In genomic region chr12:3342051-3342450, GRCh38 we compare ENCODE assay signal across 7 cellular contexts.
DNase-seq lines count a peak whose midpoint lies in the region; ATAC-seq and TF ChIP-seq lines count a peak whose summit lies in the region.

No MANE protein-coding gene starts in this region.

- ATAC-seq in HG03460 (IDR thresholded peaks at IDR 0.05; ENCODE audit: unreplicated experiment) = no peak

- no peaks in the 10 kb centered on the region for H3K9me2 ChIP-seq in neural cell (ENCODE audit: insufficient read depth, low read length)

- no peak overlapping the region for H3K9ac ChIP-seq in neural cell (ENCODE audit: low read length)

- H3F3A ChIP-seq in neural cell (ENCODE audit: insufficient read depth, low read length, poor library complexity, severe bottlenecking) = no peaks in the 10 kb centered on the region

- H3K4me3 ChIP-seq in epithelial cell of esophagus (ENCODE audit: low read length) = no peak overlapping the region
- no peak overlapping the region for H3K4me3 ChIP-seq in neural cell (ENCODE audit: low read length)
- no peak overlapping the region for H3K4me3 ChIP-seq in CD4-positive, alpha-beta memory T cell (ENCODE audit: low read length in 2 of 2)

- H3K27ac ChIP-seq in neural cell (ENCODE audit: low read length) = no peak overlapping the region
- no peak overlapping the region for H3K27ac ChIP-seq in CD4-positive, alpha-beta memory T cell (ENCODE audit: low read depth, low read length)

- CTCF ChIA-PET in CD4-positive, alpha-beta memory T cell (lab: Charles Lee; ENCODE audit: partially characterized antibody) = no interaction called here

- peaks cover 14 to 39% of the 10 kb centered on the region in 2 donors for H3K27me3 Mint-ChIP-seq in CD4-positive, alpha-beta memory T cell

- no peaks in the 10 kb centered on the region for H3K27me3 ChIP-seq in neural cell (ENCODE audit: insufficient read depth, low read depth, low read length)
- H3K27me3 ChIP-seq in CD4-positive, alpha-beta memory T cell (ENCODE audit: insufficient read depth, low read length) = no peaks in the 10 kb centered on the region

- no peak overlapping the region for H3K4me3 Mint-ChIP-seq in CD4-positive, alpha-beta memory T cell

- no peaks in the 10 kb centered on the region for H3K9me3 ChIP-seq in neural cell (ENCODE audit: low read length)
- no peaks in the 10 kb centered on the region for H3K9me3 ChIP-seq in CD4-positive, alpha-beta memory T cell (ENCODE audit: control insufficient read depth in 1 of 2, low read length in 2 of 2)

- peak; percentile 62 for TF ChIP-seq RAD21 in neural cell (conservative IDR thresholded peaks at IDR 0.05)

- H3K4me1 ChIP-seq in CD4-positive, alpha-beta memory T cell (ENCODE audit: insufficient read depth, low read length) = no peaks in the 10 kb centered on the region

- H3K36me3 ChIP-seq in neural cell (ENCODE audit: insufficient read depth, low read length) = no peaks in the 10 kb centered on the region
- no peaks in the 10 kb centered on the region for H3K36me3 ChIP-seq in CD4-positive, alpha-beta memory T cell (ENCODE audit: insufficient read depth, low read length)

- no peaks in the 10 kb centered on the region for H3K36me3 Mint-ChIP-seq in CD4-positive, alpha-beta memory T cell

- no peak overlapping the region for H2AFZ ChIP-seq in neural cell (ENCODE audit: low read depth, low read length)

- intact Hi-C loops in CD4-positive, alpha-beta memory T cell (cut with micrococcal nuclease) = no loop called here

- H4K20me1 ChIP-seq in neural cell (ENCODE audit: insufficient read depth) = no peaks in the 10 kb centered on the region

- H3K79me2 ChIP-seq in neural cell (replicated peaks; ENCODE audit: insufficient read depth, low read length) = no peaks in the 10 kb centered on the region

- TF ChIP-seq CTCF in GM20000 (IDR thresholded peaks at IDR 0.05; ENCODE audit: extremely low read depth, missing control alignments) (peak; percentile 33), epithelial cell of esophagus (IDR thresholded peaks at IDR 0.05; ENCODE audit: insufficient read depth, low read depth, low read length, missing control alignments) (peak; percentile 22), neural cell (IDR thresholded peaks at IDR 0.05; ENCODE audit: poor library complexity, severe bottlenecking) (peak; percentile 62)

- no peak overlapping the region for H3K4me2 ChIP-seq in neural cell (ENCODE audit: low read length)

- POLR2A ChIA-PET in CD4-positive, alpha-beta memory T cell (lab: Charles Lee; ENCODE audit: partially characterized antibody) = no interaction called here

- TF ChIP-seq EP300 in neural cell (conservative IDR thresholded peaks at IDR 0.05; ENCODE audit: poor library complexity, severe bottlenecking) = no peak

- no peak overlapping the region for H3K27ac Mint-ChIP-seq in CD4-positive, alpha-beta memory T cell

- no peaks in the 10 kb centered on the region for H3K9me3 Mint-ChIP-seq in CD4-positive, alpha-beta memory T cell

- no peaks in the 10 kb centered on the region for H3K4me1 Mint-ChIP-seq in CD4-positive, alpha-beta memory T cell

- DNase-seq in GM20000 (ENCODE audit: low spot score) = peak; percentile 40
- DNase-seq in NCI-H526 treated with DMSO at 0.1 percent for 48 hours (lab: John Stamatoyannopoulos, UW) = peak; percentile 28
- peak; percentile 5 for DNase-seq in epithelial cell of esophagus (ENCODE audit: low read depth)
- no peak for DNase-seq in NCI-H2081 treated with DMSO at 0.1 percent for 48 hours (lab: John Stamatoyannopoulos, UW)
- DNase-seq in CD4-positive, alpha-beta memory T cell = no peak

TF ChIP-seq in neural cell, 6 proteins besides CTCF, POLR2A, EP300 and RAD21:
- TF ChIP-seq SMC3 (conservative IDR thresholded peaks at IDR 0.05; ENCODE audit: poor library complexity) (peak; percentile 70), TAF1 (IDR thresholded peaks at IDR 0.05; ENCODE audit: low read depth) (no peak)

Comparison
In these comparisons a context has a peak if more than half of its experiments do, and no peak if none do; other contexts are left out.
1. DNase-seq: peak in GM20000 (single experiment), NCI-H526 treated with DMSO at 0.1 percent for 48 hours (single experiment) and epithelial cell of esophagus (single experiment); none in NCI-H2081 treated with DMSO at 0.1 percent for 48 hours (single experiment) and CD4-positive, alpha-beta memory T cell (0 of 5).
2. Peak in every context shown above with its lines, with median percentiles within 50 percentile points of each other: CTCF ChIP-seq.